21 cellular contexts compared by ENCODE assay signal in genomic region chr14:95484296-95484695, GRCh38. TPM values are rescaled to one million over a fixed set of nuclear protein-coding genes. Genes with fewer than 3 reads are reported as not detected.
A peak's percentile ranks its signal among the peaks of the same experiment; 100 is the strongest.
DNase-seq lines count a peak whose midpoint lies in the region; ATAC-seq and TF ChIP-seq lines count a peak whose summit lies in the region.
"Had no signal": no experiment of that assay in that cellular context is flagged by ENCODE, and none has a peak within 500 bp of the region (broad histone marks: within the 10 kb centered on the region; RNA-seq: fewer than 3 reads in every experiment).

No MANE protein-coding gene starts in this region.

- DNase-seq in Calu3 (no peak), progenitor cell of endocrine pancreas (ENCODE audit: low spot score, unreplicated experiment) (no peak), retina (no peak), Ammon's horn (ENCODE audit: low spot score) (no peak)
- DNase-seq in effector memory CD8-positive, alpha-beta T cell: no peak
- DNase-seq: activated CD4-positive, alpha-beta T cell treated with anti-CD3 and anti-CD28 coated beads, Interleukin-2, amount 10 ng/mL, durations not matched to agents 7 days and 5 days; activated T-cell treated with anti-CD3 and anti-CD28 coated beads, Interleukin-2, amount 50 U/mL, for 4 hours; AML-193; cerebellar nuclear complex; DMS79 treated with DMSO at 0.1 percent for 48 hours; immature natural killer cell; Kasumi-1; NCI-H1436; NCI-H345; SJCRH30; stimulated activated naive CD4-positive, alpha-beta T cell treated with Interleukin-2 at 50 U/mL for 16 hours; T1000 had no signal

- no peaks in the 10 kb centered on the region for H3K9me3 ChIP-seq in BLaER1 treated with 17β-estradiol and CSF1 and Interleukin-3, amounts not matched to agents 10 nM and 100 nM (replicated peaks in 1 of 11)
- H3K9me3 ChIP-seq: SJCRH30 had no signal

- BruUV-seq in Calu3 (replicated peaks; lab: Mats Ljungman, UMichigan): no TSS peak

- CTCF ChIA-PET in Calu3 (lab: Charles Lee): no interaction called here

- peaks cover 5 to 69% (median 31%) of the 10 kb centered on the region in 11 experiments; a peak in 18 of 22 replicates for H3K36me3 ChIP-seq in BLaER1 treated with 17β-estradiol and CSF1 and Interleukin-3, amounts not matched to agents 10 nM and 100 nM

- peaks cover 6% of the 10 kb centered on the region for H3K36me3 Mint-ChIP-seq in Calu3 (ENCODE audit: insufficient read depth, unreplicated experiment)
- H3K36me3 Mint-ChIP-seq in effector memory CD8-positive, alpha-beta T cell (ENCODE audit: insufficient read depth): peaks cover 3% of the 10 kb centered on the region
- H3K36me3 Mint-ChIP-seq in progenitor cell of endocrine pancreas (ENCODE audit: insufficient read depth): no peaks in the 10 kb centered on the region

- H3K27ac Mint-ChIP-seq in Calu3 (ENCODE audit: unreplicated experiment) (peak overlapping the region; percentile 54), progenitor cell of endocrine pancreas (peak overlapping the region; percentile 6)
- H3K27ac Mint-ChIP-seq in effector memory CD8-positive, alpha-beta T cell: peak overlapping the region; percentile 75 to 90
- H3K27ac Mint-ChIP-seq: activated CD4-positive, alpha-beta T cell treated with anti-CD3 and anti-CD28 coated beads, Interleukin-2, amount 10 ng/mL, durations not matched to agents 7 days and 5 days had no signal

- no peak overlapping the region for H3K4me3 ChIP-seq in BLaER1 treated with 17β-estradiol and CSF1 and Interleukin-3, amounts not matched to agents 10 nM and 100 nM
- H3K4me3 ChIP-seq: SJCRH30, smooth muscle cell had no signal

- H3K27ac ChIP-seq in BLaER1 treated with 17β-estradiol and CSF1 and Interleukin-3, amounts not matched to agents 10 nM and 100 nM: peak overlapping the region in 7 of 11 experiments; percentile 47 to 99 (median 94); a peak in 13 of 22 replicates

- H3K4me3 Mint-ChIP-seq in Calu3 (ENCODE audit: low read depth, unreplicated experiment) (no peak overlapping the region), progenitor cell of endocrine pancreas (ENCODE audit: low read depth) (no peak overlapping the region)
- H3K4me3 Mint-ChIP-seq in effector memory CD8-positive, alpha-beta T cell: no peak overlapping the region
- H3K4me3 Mint-ChIP-seq: activated CD4-positive, alpha-beta T cell treated with anti-CD3 and anti-CD28 coated beads, Interleukin-2, amount 10 ng/mL, durations not matched to agents 7 days and 5 days; activated T-cell treated with anti-CD3 and anti-CD28 coated beads, Interleukin-2, amount 50 U/mL, for 4 hours; immature natural killer cell had no signal

- peaks cover 45% of the 10 kb centered on the region for H3K4me1 Mint-ChIP-seq in Calu3 (ENCODE audit: low read depth, unreplicated experiment)
- peaks cover 49 to 63% of the 10 kb centered on the region in 2 donors for H3K4me1 Mint-ChIP-seq in effector memory CD8-positive, alpha-beta T cell (ENCODE audit: low read depth in 2 of 2)
- H3K4me1 Mint-ChIP-seq in progenitor cell of endocrine pancreas (ENCODE audit: low read depth): peaks cover 22% of the 10 kb centered on the region

- peaks cover 97 to 100% (median 99%) of the 10 kb centered on the region in 10 experiments for H3K4me1 ChIP-seq in BLaER1 treated with 17β-estradiol and CSF1 and Interleukin-3, amounts not matched to agents 10 nM and 100 nM

- no peak for ATAC-seq in effector memory CD8-positive, alpha-beta T cell (replicated peaks)
- no peak for ATAC-seq in HG03135 (IDR thresholded peaks at IDR 0.05; ENCODE audit: unreplicated experiment)
- no peak for ATAC-seq in HG03565 (IDR thresholded peaks at IDR 0.05; ENCODE audit: unreplicated experiment)
- ATAC-seq: activated T-cell treated with anti-CD3 and anti-CD28 coated beads, Interleukin-2, amount 50 U/mL, for 4 hours had no signal

- H3K27me3 ChIP-seq in BLaER1 treated with 17β-estradiol and CSF1 and Interleukin-3, amounts not matched to agents 10 nM and 100 nM: no peaks in the 10 kb centered on the region
- H3K27me3 ChIP-seq: SJCRH30 had no signal

- intact Hi-C loops in Calu3 (cut with micrococcal nuclease; ENCODE audit: unreplicated experiment): no loop called here

- no peak for TF ChIP-seq CTCF in Calu3 (IDR thresholded peaks at IDR 0.05; ENCODE audit: unreplicated experiment)
- TF ChIP-seq CTCF in progenitor cell of endocrine pancreas (IDR thresholded peaks at IDR 0.05; ENCODE audit: unreplicated experiment): no peak

- H4K20me1 ChIP-seq in BLaER1 treated with 17β-estradiol and CSF1 and Interleukin-3, amounts not matched to agents 10 nM and 100 nM: peaks cover 27 to 97% (median 83%) of the 10 kb centered on the region in 11 experiments; a peak in 21 of 22 replicates

- H3K9ac ChIP-seq in BLaER1 treated with 17β-estradiol and CSF1 and Interleukin-3, amounts not matched to agents 10 nM and 100 nM: peak overlapping the region in 5 of 11 experiments; percentile 41 to 71 (median 65); a peak in 6 of 22 replicates

- peak overlapping the region; percentile 70 to 94 (median 88) for H3K4me2 ChIP-seq in BLaER1 treated with 17β-estradiol and CSF1 and Interleukin-3, amounts not matched to agents 10 nM and 100 nM

- H3K27me3 Mint-ChIP-seq in Calu3 (ENCODE audit: unreplicated experiment) (no peaks in the 10 kb centered on the region), progenitor cell of endocrine pancreas (peaks cover 10% of the 10 kb centered on the region)
- no peaks in the 10 kb centered on the region for H3K27me3 Mint-ChIP-seq in effector memory CD8-positive, alpha-beta T cell
- H3K27me3 Mint-ChIP-seq: activated CD4-positive, alpha-beta T cell treated with anti-CD3 and anti-CD28 coated beads, Interleukin-2, amount 10 ng/mL, durations not matched to agents 7 days and 5 days had no signal

- H3K9me3 Mint-ChIP-seq in Calu3 (ENCODE audit: low read depth, unreplicated experiment) (no peaks in the 10 kb centered on the region), progenitor cell of endocrine pancreas (ENCODE audit: low read depth) (no peaks in the 10 kb centered on the region)
- no peaks in the 10 kb centered on the region for H3K9me3 Mint-ChIP-seq in effector memory CD8-positive, alpha-beta T cell
- H3K9me3 Mint-ChIP-seq: activated CD4-positive, alpha-beta T cell treated with anti-CD3 and anti-CD28 coated beads, Interleukin-2, amount 10 ng/mL, durations not matched to agents 7 days and 5 days; activated T-cell treated with anti-CD3 and anti-CD28 coated beads, Interleukin-2, amount 50 U/mL, for 4 hours; immature natural killer cell had no signal

RNA-seq across cellular contexts. Expression of gene SYNE3, which starts 32.2 kb away (rescaled TPM):
- total RNA-seq in Calu3 (2022) (0.97 and 1.1 TPM in 2 replicates), progenitor cell of endocrine pancreas (0.31 and 0.44 TPM in 2 replicates)

RNA-seq across cellular contexts. Expression of gene GLRX5, which starts 50.6 kb away (rescaled TPM):
- total RNA-seq in Calu3 (2022): 54.8 and 58.0 TPM in 2 replicates
- total RNA-seq in progenitor cell of endocrine pancreas: 53.3 and 54.8 TPM in 2 replicates

Comparison
In these comparisons a context has a peak if more than half of its experiments do, and no peak if none do; other contexts are left out.
1. H3K27ac Mint-ChIP-seq: peak in every context shown above with its lines; median percentile 82 in effector memory CD8-positive, alpha-beta T cell; 54 in Calu3; 6 in progenitor cell of endocrine pancreas.